ENCODE assay signal across 8 cellular contexts in genomic region chr18:3451166-3451988, GRCh38. TPM values are rescaled to one million over a fixed set of nuclear protein-coding genes. Genes with fewer than 3 reads are reported as not detected.
DNase-seq lines count a peak whose midpoint lies in the region; ATAC-seq, FAIRE-seq and TF ChIP-seq lines count a peak whose summit lies in the region.

No MANE protein-coding gene starts in this region.

- 1% methylated on average over 49 of the region's 50 CpGs for WGBS in GM12878 (ENCODE audit: insufficient coverage, insufficient replicate concordance, low lambda C conversion rate, missing lambda C conversion rate)
- WGBS in iPS DF 6.9 (ENCODE audit: insufficient coverage, insufficient read length), result no CpG with 5 or more reads among the region's 50 CpGs
- 0% methylated on average over 50 of the region's 50 CpGs for WGBS in sigmoid colon, 2 donors

- peak; percentile 93 for DNase-seq in EL
- peak; percentile 77 for DNase-seq in MV-4-11 (lab: John Stamatoyannopoulos, UW)
- DNase-seq in UCSD-AML1 (lab: John Stamatoyannopoulos, UW; ENCODE audit: unreplicated experiment), result peak; percentile 73
- DNase-seq in GM12878 (ENCODE audit: low read depth, low spot score), result no peak
- no peak for DNase-seq in iPS DF 6.9 (ENCODE audit: low read depth, low spot score)
- peak; percentile 97 for DNase-seq in sigmoid colon

- no peaks in the 10 kb centered on the region for H3K79me2 ChIP-seq in GM12878 (ENCODE audit: control insufficient read depth, insufficient read depth, low read length)

- RAD21 ChIA-PET in GM12878 (lab: Charles Lee; ENCODE audit: unreplicated experiment), result interaction anchor here (0.7 to 6.0 kb wide), 10 partner anchors 8 to 216 kb away, joined by 3 to 49 read pairs (median 4); no protein-coding TSS in a partner anchor

- peak overlapping the region; percentile 46 for H2AFZ ChIP-seq in GM12878 (ENCODE audit: control insufficient read depth, low read depth, low read length)

- H3K9ac ChIP-seq in GM12878 (ENCODE audit: control insufficient read depth, insufficient read depth, low read length), result peak overlapping the region; percentile 51

- H3K27me3 ChIP-seq in GM12878 (replicated peaks in 1 of 2; ENCODE audit: control insufficient read depth in 2 of 2, insufficient read depth in 2 of 2, low read length in 1 of 2) (peaks cover 2 to 22% of the 10 kb centered on the region in 2 experiments), iPS DF 6.9 (ENCODE audit: control insufficient read depth, insufficient read depth, low read length) (no peaks in the 10 kb centered on the region), sigmoid colon (no peaks in the 10 kb centered on the region)

- in situ Hi-C loops in GM12878 (cut with MboI), result loop anchor here (5.0 to 10.0 kb wide), 3 partner anchors 146 to 477 kb away; no protein-coding TSS in a partner anchor

- no peaks in the 10 kb centered on the region for H3K36me3 ChIP-seq in GM12878 (ENCODE audit: control insufficient read depth in 2 of 2, insufficient read depth in 2 of 2, low read length in 1 of 2)
- H3K36me3 ChIP-seq in iPS DF 6.9 (ENCODE audit: control insufficient read depth, insufficient read depth, low read length), result peaks cover 3% of the 10 kb centered on the region; the same call in 1 of the 2 replicates
- H3K36me3 ChIP-seq in sigmoid colon, result peaks cover 0 to 4% (median 2%) of the 10 kb centered on the region in 4 donors

- POLR2A ChIA-PET in GM12878 (lab: Charles Lee), result interaction anchor here (0.5 to 1.1 kb wide), 3 partner anchors 134 to 465 kb away, joined by 3 to 4 read pairs (median 3); no protein-coding TSS in a partner anchor

- ATAC-seq in GM12878 (peak; percentile 1; the same call in 2 of the 3 replicates), HG03159 (IDR thresholded peaks at IDR 0.05; ENCODE audit: unreplicated experiment) (no peak), HG03039 (IDR thresholded peaks at IDR 0.05; ENCODE audit: unreplicated experiment) (no peak)

- peak; percentile 13 for FAIRE-seq in GM12878 (lab: Jason Lieb, UNC)

- no peaks in the 10 kb centered on the region for H4K20me1 ChIP-seq in GM12878 (ENCODE audit: control insufficient read depth, insufficient read depth)

- intact Hi-C loops in GM12878 (cut with micrococcal nuclease; ENCODE audit: unreplicated experiment) (loop anchor here (5.0 kb wide), 1 partner anchor 216 kb away; no protein-coding TSS in a partner anchor), sigmoid colon (cut with DNase I) (loop anchor here (2.0 to 10.0 kb wide), 5 partner anchors 107 to 794 kb away; partner anchors contain the start of genes MYL12B and SMCHD1)

- no peak for TF ChIP-seq RAD21 in GM12878 (IDR thresholded peaks at IDR 0.05; ENCODE audit: insufficient read depth, low read depth, low read length)

- H3K4me1 ChIP-seq in GM12878 (ENCODE audit: control insufficient read depth, insufficient read depth, low read length) (peaks cover 35% of the 10 kb centered on the region), iPS DF 6.9 (ENCODE audit: control insufficient read depth, insufficient read depth, low read length) (peaks cover 2% of the 10 kb centered on the region; the same call in 1 of the 2 replicates), sigmoid colon (peaks cover 0 to 41% (median 34%) of the 10 kb centered on the region in 4 donors)

- TF ChIP-seq EP300 in GM12878 (IDR thresholded peaks at IDR 0.05; ENCODE audit: borderline replicate concordance in 1 of 2, control insufficient read depth in 1 of 2, low read depth in 2 of 2, low read length in 2 of 2), result no peak
- TF ChIP-seq EP300 in sigmoid colon (IDR thresholded peaks at IDR 0.05), result peak in 2 of 4 donors; percentile 4 to 20

- H3K27ac ChIP-seq in GM12878 (ENCODE audit: control insufficient read depth, insufficient read depth) (no peak overlapping the region), iPS DF 6.9 (ENCODE audit: low read length) (no peak overlapping the region), sigmoid colon (peak overlapping the region; percentile 97 to 100 (median 99))

- CTCF ChIA-PET in GM12878 (lab: Yijun Ruan, JAX), result interaction anchor here (1.3 to 6.0 kb wide), 5 partner anchors 75 to 214 kb away, joined by 4 to 79 read pairs (median 51); no protein-coding TSS in a partner anchor

- SMC1A ChIA-PET in GM12878 (lab: Charles Lee; ENCODE audit: uncharacterized antibody, unreplicated experiment), result interaction anchor here (0.5 to 5.7 kb wide), 11 partner anchors 10 to 172 kb away, joined by 3 to 54 read pairs (median 3); no protein-coding TSS in a partner anchor

- peak overlapping the region; percentile 62 for H3K4me3 ChIP-seq in GM12878
- H3K4me3 ChIP-seq in iPS DF 6.9 (ENCODE audit: low read length), result peak overlapping the region; percentile 98
- H3K4me3 ChIP-seq in sigmoid colon, result peak overlapping the region; percentile 67 to 82 (median 78)

- TF ChIP-seq CTCF in GM12878 (IDR thresholded peaks at IDR 0.05 in 2 of 3, conservative IDR thresholded peaks at IDR 0.05 in 1 of 3; ENCODE audit: control insufficient read depth in 2 of 3, extremely low read depth in 1 of 3, insufficient read depth in 1 of 3, low read depth in 3 of 3, low read length in 3 of 3) (no peak), sigmoid colon (IDR thresholded peaks at IDR 0.05) (no peak)

- BruUV-seq in GM12878 (replicated peaks; lab: Mats Ljungman, UMichigan), result TSS peak; percentile 51

- H3K4me2 ChIP-seq in GM12878 (ENCODE audit: control insufficient read depth, insufficient read depth), result peak overlapping the region; percentile 72

- H3K9me3 ChIP-seq in GM12878 (replicated peaks; ENCODE audit: control insufficient read depth, insufficient read depth, low read length), result no peaks in the 10 kb centered on the region; the same call in 1 of the 3 replicates
- H3K9me3 ChIP-seq in iPS DF 6.9 (ENCODE audit: control insufficient read depth, insufficient read depth, low read length), result no peaks in the 10 kb centered on the region
- no peaks in the 10 kb centered on the region for H3K9me3 ChIP-seq in sigmoid colon

- TF ChIP-seq POLR2A in GM12878 (IDR thresholded peaks at IDR 0.05; ENCODE audit: low read depth, low read length) (no peak), sigmoid colon (IDR thresholded peaks at IDR 0.05) (peak; percentile 95 to 96)

TF ChIP-seq in GM12878, 131 proteins besides CTCF, POLR2A, EP300 and RAD21 (continues in another document):
- TF ChIP-seq TAF1 (IDR thresholded peaks at IDR 0.05; ENCODE audit: borderline replicate concordance, low read depth, low read length) (no peak; the same call in 1 of the 2 replicates), ZNF24 (IDR thresholded peaks at IDR 0.05) (0 out of 2 replicates have a peak, but pooled peaks have one; percentile 28), NBN (IDR thresholded peaks at IDR 0.05) (0 out of 2 replicates have a peak, but pooled peaks have one; percentile 25), IKZF2 (IDR thresholded peaks at IDR 0.05) (peak; percentile 62 to 70), RELB (IDR thresholded peaks at IDR 0.05; ENCODE audit: low read depth) (peak; percentile 71; the same call in 1 of the 2 replicates), SMAD5 (IDR thresholded peaks at IDR 0.05; ENCODE audit: low read depth) (no peak), RFX5 (IDR thresholded peaks at IDR 0.05; ENCODE audit: low read depth, low read length) (no peak), CBX5 (IDR thresholded peaks at IDR 0.05; ENCODE audit: low read depth) (0 out of 2 replicates have a peak, but pooled peaks have one; percentile 27), BACH1 (IDR thresholded peaks at IDR 0.05; ENCODE audit: borderline replicate concordance) (peak; percentile 76; the same call in 1 of the 2 replicates), EED (IDR thresholded peaks at IDR 0.05; ENCODE audit: low read depth) (peak; percentile 7; the same call in 1 of the 2 replicates), NR2F1 (conservative IDR thresholded peaks at IDR 0.05) (peak; percentile 95)

RNA-seq across cellular contexts. Expression of gene TGIF1, which starts 1.4 kb away (rescaled TPM):
- 35.4 and 35.6 TPM in 2 replicates for total RNA-seq in GM12878 (2013; cell fraction: nucleolus; rRNA removed)
- total RNA-seq in GM12878 (2014; rRNA removed) (8.3 and 9.0 TPM in 2 replicates), GM12878 (2014; rRNA removed; fragmentation: Illumina TruSeq; extraction: Trizol) (5.3 and 6.7 TPM in 2 replicates), GM12878 (2021) (6.2 and 6.4 TPM in 2 replicates), sigmoid colon (10 to 100 TPM; 32.1 to 80.6 (median 50.6) TPM)
- 2.1 TPM for polyA plus RNA-seq in GM12878 (2011; ENCODE audit: low read depth)
- polyA plus RNA-seq in GM12878 (2011; rRNA removed) (1.5 and 1.8 TPM in 2 replicates), GM12878 (2014; fragmentation: Illumina TruSeq; extraction: Trizol) (8.5 and 9.3 TPM in 2 replicates), GM12878 (2014; fragmentation: Nextera tagmentation; extraction: Ambion mirVana) (1 to 10 TPM; 2.1 TPM), GM12878 (2014; rRNA removed) (6.6 and 7.8 TPM in 2 replicates), GM12878 (2016; fragmentation: Nextera tagmentation; extraction: Ambion mirVana) (1 to 10 TPM; 6.2 to 7.2 TPM), sigmoid colon (10 to 100 TPM; 34.7 to 72.1 (median 40.9) TPM)
- polyA plus RNA-seq in GM12878 (2011; cell fraction: cytosol; rRNA removed), result 1.6 and 2.5 TPM in 2 replicates
- polyA plus RNA-seq in GM12878 (2011; cell fraction: nucleus; rRNA removed), result 2.9 and 6.2 TPM in 2 replicates
- polyA plus RNA-seq in GM12878 (2012), result 3.6 and 6.1 TPM in 2 replicates
- 0.51 and 2.2 TPM in 2 replicates for polyA minus RNA-seq in GM12878 (2011; rRNA and poly(A)+ RNA removed)
- 1.2 and 1.7 TPM in 2 replicates for polyA minus RNA-seq in GM12878 (2011; cell fraction: cytosol; rRNA and poly(A)+ RNA removed)
- 0.85 and 2.9 TPM in 2 replicates for polyA minus RNA-seq in GM12878 (2011; cell fraction: nucleus; rRNA and poly(A)+ RNA removed)

Comparison
In these comparisons a context has a peak if more than half of its experiments do, and no peak if none do; other contexts are left out.
1. DNase-seq: peak in EL (single experiment), MV-4-11 (single experiment), UCSD-AML1 (single experiment) and sigmoid colon (single experiment); none in GM12878 (single experiment) and iPS DF 6.9 (single experiment).
2. H3K27ac ChIP-seq: peak in sigmoid colon (4 of 4); none in GM12878 (single experiment) and iPS DF 6.9 (single experiment).
3. Peak in every context shown above with its lines, with median percentiles within 50 percentile points of each other: H3K4me3 ChIP-seq.